Comparison of ENCODE assay signal across 1 cellular context in genomic region chr15:87610366-87610765, GRCh38.
A peak's percentile ranks its signal among the peaks of the same experiment; 100 is the strongest.
TF ChIP-seq lines count a peak whose summit lies in the region.

No MANE protein-coding gene starts in this region.

TF ChIP-seq in K562, 482 proteins besides CTCF, POLR2A, EP300 and RAD21 (continued from another document):
- TF ChIP-seq ZNF668 (CRISPR knock-in tag; IDR thresholded peaks at IDR 0.05), result no peak
- peak; percentile 42; the same call in 1 of the 2 replicates for TF ChIP-seq CREM (IDR thresholded peaks at IDR 0.05; ENCODE audit: low read depth)
- TF ChIP-seq SMAD4 (CRISPR knock-in tag; conservative IDR thresholded peaks at IDR 0.05), result no peak
- TF ChIP-seq NR4A1 (CRISPR knock-in tag; IDR thresholded peaks at IDR 0.05), result no peak
- TF ChIP-seq NR4A1 (tag; IDR thresholded peaks at IDR 0.05), result no peak
- no peak for TF ChIP-seq PPARD (CRISPR knock-in tag; IDR thresholded peaks at IDR 0.05)
- no peak for TF ChIP-seq LARP7 (IDR thresholded peaks at IDR 0.05)
- TF ChIP-seq NRF1 (conservative IDR thresholded peaks at IDR 0.05 in 1 of 2, IDR thresholded peaks at IDR 0.05 in 1 of 2), result peak in 1 of 2 experiments; percentile 43; a peak in 2 of 4 replicates
- 0 out of 4 replicates have a peak, but pooled peaks of 1 of the 2 experiments have one; percentile 26 for TF ChIP-seq UBTF (IDR thresholded peaks at IDR 0.05; ENCODE audit: borderline replicate concordance in 1 of 2, low read depth in 2 of 2, low read length in 2 of 2)
- peak; percentile 95 for TF ChIP-seq FOXM1 (IDR thresholded peaks at IDR 0.05; ENCODE audit: low read depth)
- TF ChIP-seq FOXM1 (CRISPR knock-in tag; IDR thresholded peaks at IDR 0.05; ENCODE audit: low read depth), result no peak
- TF ChIP-seq MAFK (IDR thresholded peaks at IDR 0.05; ENCODE audit: low read length), result peak; percentile 66
- no peak for TF ChIP-seq ZNF280B (CRISPR knock-in tag; IDR thresholded peaks at IDR 0.05)
- TF ChIP-seq C11orf30 (IDR thresholded peaks at IDR 0.05; ENCODE audit: low read depth), result peak; percentile 84
- peak; percentile 71; the same call in 1 of the 2 replicates for TF ChIP-seq ATF7 (IDR thresholded peaks at IDR 0.05)
- no peak for TF ChIP-seq ZNF239 (CRISPR knock-in tag; IDR thresholded peaks at IDR 0.05)
- TF ChIP-seq TAL1 (IDR thresholded peaks at IDR 0.05), result peak; percentile 59; the same call in 1 of the 2 replicates
- no peak for TF ChIP-seq SNAPC5 (CRISPR knock-in tag; IDR thresholded peaks at IDR 0.05)
- TF ChIP-seq ZC3H11A (IDR thresholded peaks at IDR 0.05; ENCODE audit: low read depth, low read length), result no peak
- peak; percentile 84 for TF ChIP-seq JUN (IDR thresholded peaks at IDR 0.05; ENCODE audit: borderline replicate concordance, low read depth, low read length)
- TF ChIP-seq JUN (CRISPR knock-in tag; IDR thresholded peaks at IDR 0.05; ENCODE audit: borderline replicate concordance), result no peak
- peak; percentile 87 for TF ChIP-seq BACH1 (tag; IDR thresholded peaks at IDR 0.05)
- TF ChIP-seq FOSL1 (tag; conservative IDR thresholded peaks at IDR 0.05), result peak; percentile 95
- TF ChIP-seq MAFG (tag; conservative IDR thresholded peaks at IDR 0.05), result peak; percentile 80
- TF ChIP-seq ATF3 (IDR thresholded peaks at IDR 0.05), result peak; percentile 91
- no peak for TF ChIP-seq ATF3 (CRISPR knock-in tag; conservative IDR thresholded peaks at IDR 0.05)
- TF ChIP-seq HDGF (IDR thresholded peaks at IDR 0.05), result no peak
- no peak for TF ChIP-seq NR2C2 (CRISPR knock-in tag; IDR thresholded peaks at IDR 0.05)
- TF ChIP-seq NR2C2 (tag; IDR thresholded peaks at IDR 0.05), result 0 out of 2 replicates have a peak, but pooled peaks have one; percentile 19
- no peak for TF ChIP-seq ERF (CRISPR knock-in tag; IDR thresholded peaks at IDR 0.05)
- TF ChIP-seq E2F8 (IDR thresholded peaks at IDR 0.05; ENCODE audit: low read depth, partially characterized antibody), result peak; percentile 35
- TF ChIP-seq CREB1 (IDR thresholded peaks at IDR 0.05), result peak; percentile 18; the same call in 1 of the 2 replicates
- TF ChIP-seq CREB1 (CRISPR knock-in tag; IDR thresholded peaks at IDR 0.05), result no peak
TF ChIP-seq in K562: peak in this region for 60.
